28 cellular contexts compared by ENCODE assay signal in genomic region chr5:99973779-99974178, GRCh38.
"Had no signal": no experiment of that assay in that cellular context is flagged by ENCODE, and none has a peak within 500 bp of the region (broad histone marks: within the 10 kb centered on the region; RNA-seq: fewer than 3 reads in every experiment).

No MANE protein-coding gene starts in this region.

- H3K27me3 Mint-ChIP-seq: activated CD4-positive, alpha-beta T cell treated with anti-CD3 and anti-CD28 coated beads, Interleukin-2, amount 10 ng/mL, durations not matched to agents 24 days and 14 days; activated CD8-positive, alpha-beta T cell treated with anti-CD3 and anti-CD28 coated beads for 36 hours; activated naive CD4-positive, alpha-beta T cell treated with anti-CD3 and anti-CD28 coated beads, Interleukin-2, amount 50 U/mL, for 24 hours; activated naive CD8-positive, alpha-beta T cell treated with anti-CD3 and anti-CD28 coated beads, Interleukin-2, amount 10 ng/mL, durations not matched to agents 7 days and 5 days; activated T-helper 17 cell treated with anti-CD3 and anti-CD28 coated beads, Interleukin-2, amount 50 U/mL, for 72 hours had no signal

- H3K36me3 Mint-ChIP-seq: activated naive CD4-positive, alpha-beta T cell treated with anti-CD3 and anti-CD28 coated beads, Interleukin-2, amount 50 U/mL, for 24 hours; activated naive CD8-positive, alpha-beta T cell treated with anti-CD3 and anti-CD28 coated beads, Interleukin-2, amount 10 ng/mL, durations not matched to agents 7 days and 5 days had no signal

- H3K4me3 Mint-ChIP-seq: activated CD4-positive, alpha-beta T cell treated with anti-CD3 and anti-CD28 coated beads, Interleukin-2, amount 10 ng/mL, durations not matched to agents 24 days and 14 days; activated CD8-positive, alpha-beta T cell treated with anti-CD3 and anti-CD28 coated beads for 36 hours; activated naive CD4-positive, alpha-beta T cell treated with anti-CD3 and anti-CD28 coated beads, Interleukin-2, amount 50 U/mL, for 24 hours; activated naive CD8-positive, alpha-beta T cell treated with anti-CD3 and anti-CD28 coated beads, Interleukin-2, amount 10 ng/mL, durations not matched to agents 7 days and 5 days; activated T-cell treated with anti-CD3 and anti-CD28 coated beads, Interleukin-2, amount 50 U/mL, for 72 hours; activated T-helper 17 cell treated with anti-CD3 and anti-CD28 coated beads, Interleukin-2, amount 50 U/mL, for 72 hours had no signal

- DNase-seq: activated CD4-positive, alpha-beta T cell treated with anti-CD3 and anti-CD28 coated beads, Interleukin-2, amount 10 ng/mL, durations not matched to agents 24 days and 14 days; activated CD4-positive, alpha-beta T cell treated with anti-CD3 and anti-CD28 coated beads, Interleukin-2, amount 50 U/mL, for 4 hours; activated CD8-positive, alpha-beta T cell treated with anti-CD3 and anti-CD28 coated beads for 36 hours; activated effector memory CD4-positive, alpha-beta T cell treated with anti-CD3 and anti-CD28 coated beads, Interleukin-2, amount 50 U/mL, for 16 hours; activated naive CD4-positive, alpha-beta T cell; activated naive CD8-positive, alpha-beta T cell treated with anti-CD3 and anti-CD28 coated beads, Interleukin-2, amount 10 ng/mL, durations not matched to agents 7 days and 5 days; activated T-cell treated with anti-CD3 and anti-CD28 coated beads, Interleukin-2, amount 50 U/mL, for 1 hour; activated T-cell treated with anti-CD3 and anti-CD28 coated beads, Interleukin-2, amount 50 U/mL, for 72 hours; amygdala; NCI-H1092 treated with DMSO at 0.1 percent for 48 hours; NCI-H1417 treated with DMSO at 0.1 percent for 48 hours; NCI-H187 treated with DMSO at 0.1 percent for 48 hours; NCI-H2171 treated with DMSO at 0.1 percent for 48 hours; NCI-H2227 treated with DMSO at 0.1 percent for 48 hours; NCI-H446; NCI-H510A treated with DMSO at 0.1 percent for 48 hours; NCI-H526 treated with DMSO at 0.1 percent for 48 hours; OCI-M1; Right ventricle myocardium superior; SW 1271; T-helper 1 cell; T-helper 2 cell; T-helper 9 cell had no signal

- H3K27ac Mint-ChIP-seq: activated CD4-positive, alpha-beta T cell treated with anti-CD3 and anti-CD28 coated beads, Interleukin-2, amount 10 ng/mL, durations not matched to agents 24 days and 14 days; activated CD8-positive, alpha-beta T cell treated with anti-CD3 and anti-CD28 coated beads for 36 hours; activated naive CD4-positive, alpha-beta T cell treated with anti-CD3 and anti-CD28 coated beads, Interleukin-2, amount 50 U/mL, for 24 hours; activated naive CD8-positive, alpha-beta T cell treated with anti-CD3 and anti-CD28 coated beads, Interleukin-2, amount 10 ng/mL, durations not matched to agents 7 days and 5 days; activated T-cell treated with anti-CD3 and anti-CD28 coated beads, Interleukin-2, amount 50 U/mL, for 72 hours; activated T-helper 17 cell treated with anti-CD3 and anti-CD28 coated beads, Interleukin-2, amount 50 U/mL, for 72 hours had no signal

- H3K4me1 ChIP-seq: ascending aorta had no signal

- H3K27ac ChIP-seq: ascending aorta, cardiac muscle cell, VCaP had no signal

- H3K4me3 ChIP-seq: ascending aorta, cardiac muscle cell had no signal

- H3K9me3 Mint-ChIP-seq: activated CD4-positive, alpha-beta T cell treated with anti-CD3 and anti-CD28 coated beads, Interleukin-2, amount 10 ng/mL, durations not matched to agents 24 days and 14 days; activated CD8-positive, alpha-beta T cell treated with anti-CD3 and anti-CD28 coated beads for 36 hours; activated naive CD4-positive, alpha-beta T cell treated with anti-CD3 and anti-CD28 coated beads, Interleukin-2, amount 50 U/mL, for 24 hours; activated naive CD8-positive, alpha-beta T cell treated with anti-CD3 and anti-CD28 coated beads, Interleukin-2, amount 10 ng/mL, durations not matched to agents 7 days and 5 days; activated T-helper 17 cell treated with anti-CD3 and anti-CD28 coated beads, Interleukin-2, amount 50 U/mL, for 72 hours had no signal

- H3K9me3 ChIP-seq: ascending aorta had no signal

- H3K36me3 ChIP-seq: ascending aorta, cardiac muscle cell had no signal

- H3K4me1 Mint-ChIP-seq: activated CD4-positive, alpha-beta T cell treated with anti-CD3 and anti-CD28 coated beads, Interleukin-2, amount 10 ng/mL, durations not matched to agents 24 days and 14 days; activated naive CD4-positive, alpha-beta T cell treated with anti-CD3 and anti-CD28 coated beads, Interleukin-2, amount 50 U/mL, for 24 hours; activated naive CD8-positive, alpha-beta T cell treated with anti-CD3 and anti-CD28 coated beads, Interleukin-2, amount 10 ng/mL, durations not matched to agents 7 days and 5 days; activated T-helper 17 cell treated with anti-CD3 and anti-CD28 coated beads, Interleukin-2, amount 50 U/mL, for 72 hours had no signal

- H3K27me3 ChIP-seq: ascending aorta, cardiac muscle cell had no signal
